In the genomic region with DNA sequence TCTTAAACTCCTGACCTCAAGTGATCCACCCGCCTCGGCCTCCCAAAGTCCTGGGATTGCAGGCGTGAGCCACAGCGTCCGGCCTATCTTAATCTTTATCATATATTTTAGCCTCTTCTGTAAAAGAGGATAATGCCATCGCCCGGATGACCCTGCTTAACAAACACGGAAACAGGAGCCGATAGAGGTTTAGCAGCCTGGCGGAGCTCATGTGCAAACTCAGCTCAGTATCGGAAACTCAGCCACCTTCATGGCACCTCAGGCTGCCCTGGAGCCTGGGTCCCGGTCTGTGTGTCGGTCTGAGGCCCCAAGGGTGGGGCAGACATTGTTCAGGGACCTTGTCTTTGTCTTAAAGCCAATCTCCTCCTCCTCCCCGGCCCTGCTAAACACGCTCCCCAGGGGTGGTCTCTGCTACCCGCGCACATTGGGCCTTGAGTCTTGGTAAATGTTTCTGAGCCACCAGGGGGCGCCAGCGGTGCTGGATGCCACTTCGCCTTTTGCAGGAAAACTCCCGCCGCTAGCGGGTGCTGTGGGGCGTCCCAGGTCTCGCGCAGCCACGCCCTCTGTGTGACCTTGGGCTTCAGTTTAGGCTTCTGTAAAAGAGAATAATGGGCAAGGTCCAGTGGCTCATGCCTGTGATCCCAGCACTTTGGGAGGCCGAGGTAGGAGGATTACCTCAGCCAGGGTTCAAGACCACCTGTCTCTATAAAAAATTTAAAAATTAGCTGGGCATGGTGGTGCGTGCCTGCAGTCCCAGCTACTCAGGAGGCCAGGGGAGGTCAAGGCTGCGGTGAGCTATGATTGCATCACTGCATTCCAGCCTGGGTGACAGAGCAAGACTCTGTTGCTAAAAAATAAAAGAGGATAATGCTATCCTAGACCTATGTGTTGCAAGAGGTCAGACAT, we compare ENCODE assay signal across 1 cellular context.
TF ChIP-seq lines count a peak whose summit lies in the region.

No MANE protein-coding gene starts in this region.

TF ChIP-seq in IMR-90, 13 proteins besides CTCF, POLR2A, EP300 and RAD21 (continued from another document):
- TF ChIP-seq, protein P1, sequence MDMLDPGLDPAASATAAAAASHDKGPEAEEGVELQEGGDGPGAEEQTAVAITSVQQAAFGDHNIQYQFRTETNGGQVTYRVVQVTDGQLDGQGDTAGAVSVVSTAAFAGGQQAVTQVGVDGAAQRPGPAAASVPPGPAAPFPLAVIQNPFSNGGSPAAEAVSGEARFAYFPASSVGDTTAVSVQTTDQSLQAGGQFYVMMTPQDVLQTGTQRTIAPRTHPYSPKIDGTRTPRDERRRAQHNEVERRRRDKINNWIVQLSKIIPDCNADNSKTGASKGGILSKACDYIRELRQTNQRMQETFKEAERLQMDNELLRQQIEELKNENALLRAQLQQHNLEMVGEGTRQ (IDR thresholded peaks at IDR 0.05; ENCODE audit: low read depth, low read length) = no peak
- TF ChIP-seq NFE2L2 (IDR thresholded peaks at IDR 0.05; ENCODE audit: low read depth, low read length) = peak; percentile 53; the same call in 1 of the 2 replicates
TF ChIP-seq in IMR-90: peak in this region for 5.
